In genomic region chr17:40447148-40447644, GRCh38 we compare ENCODE assay signal across 13 cellular contexts. TPM values are rescaled to one million over a fixed set of nuclear protein-coding genes. Genes with fewer than 3 reads are reported as not detected.
DNase-seq lines count a peak whose midpoint lies in the region; ATAC-seq and TF ChIP-seq lines count a peak whose summit lies in the region.
"Had no signal": no experiment of that assay in that cellular context is flagged by ENCODE, and none has a peak within 500 bp of the region (broad histone marks: within the 10 kb centered on the region; RNA-seq: fewer than 3 reads in every experiment).

No MANE protein-coding gene starts in this region.

- ATAC-seq in activated T-helper 17 cell treated with anti-CD3 and anti-CD28 coated beads, Interleukin-2, amount 50 U/mL, for 72 hours (replicated peaks) = no peak
- ATAC-seq in mucosa of descending colon (peak; percentile 2), esophagus mucosa (no peak)

- intact Hi-C loops in esophagus muscularis mucosa (cut with DNase I) = no loop called here
- intact Hi-C loops in mucosa of descending colon (cut with DNase I, micrococcal nuclease) = loop anchor here in 1 of 2 donors (10.0 kb wide), 1 partner anchor 88 kb away; no protein-coding TSS in a partner anchor

- peaks cover 21% of the 10 kb centered on the region for H3K36me3 Mint-ChIP-seq in activated T-helper 17 cell treated with anti-CD3 and anti-CD28 coated beads, Interleukin-2, amount 50 U/mL, for 72 hours (ENCODE audit: low read depth)

- H3K4me1 ChIP-seq in esophagus muscularis mucosa (peaks cover 72 to 88% (median 83%) of the 10 kb centered on the region in 4 donors), mucosa of descending colon (ENCODE audit: low read depth) (peaks cover 62% of the 10 kb centered on the region), tibial nerve (peaks cover 0 to 83% (median 74%) of the 10 kb centered on the region in 4 donors)

- TF ChIP-seq POLR2A in esophagus muscularis mucosa (IDR thresholded peaks at IDR 0.05; ENCODE audit: low read depth) (no peak), tibial nerve (IDR thresholded peaks at IDR 0.05) (peak in 1 of 2 donors; percentile 21)

- no peaks in the 10 kb centered on the region for H3K9me3 ChIP-seq in esophagus muscularis mucosa
- H3K9me3 ChIP-seq in mucosa of descending colon = no peaks in the 10 kb centered on the region
- no peaks in the 10 kb centered on the region for H3K9me3 ChIP-seq in tibial nerve

- no peak for DNase-seq in esophagus muscularis mucosa (ENCODE audit: extremely low spot score)
- peak in 2 of 3 donors; percentile 40 to 59 for DNase-seq in mucosa of descending colon
- peak in 1 of 2 donors; percentile 41 for DNase-seq in tibial nerve (ENCODE audit: low spot score in 2 of 2)
- no peak for DNase-seq in stimulated activated CD4-positive, alpha-beta T cell treated with anti-CD3 and anti-CD28 coated beads, Interleukin-4, amount 100 ng/mL, for 24 hours
- DNase-seq in NCI-H2081 treated with DMSO at 0.1 percent for 48 hours (lab: John Stamatoyannopoulos, UW) = no peak
- DNase-seq: activated CD8-positive, alpha-beta memory T cell treated with anti-CD3 and anti-CD28 coated beads for 24 hours; anterior cingulate cortex; DMS79; glutamatergic neuron; NCI-H1417 treated with DMSO at 0.1 percent for 48 hours had no signal

- 23% methylated on average over 7 of the region's 8 CpGs for WGBS in esophagus muscularis mucosa
- 34 to 39% methylated on average over 8 of the region's 8 CpGs for WGBS in tibial nerve, 2 donors

- H3K27me3 Mint-ChIP-seq in activated T-helper 17 cell treated with anti-CD3 and anti-CD28 coated beads, Interleukin-2, amount 50 U/mL, for 72 hours = no peaks in the 10 kb centered on the region

- no peaks in the 10 kb centered on the region for H3K9me3 Mint-ChIP-seq in activated T-helper 17 cell treated with anti-CD3 and anti-CD28 coated beads, Interleukin-2, amount 50 U/mL, for 72 hours

- H3K27ac Mint-ChIP-seq in activated T-helper 17 cell treated with anti-CD3 and anti-CD28 coated beads, Interleukin-2, amount 50 U/mL, for 72 hours = no peak overlapping the region

- H3K27ac ChIP-seq in esophagus muscularis mucosa (replicated peaks in 1 of 4) (peak overlapping the region; percentile 88 to 98 (median 93)), tibial nerve (peak overlapping the region; percentile 70 to 95 (median 84))

- peaks cover 0 to 4% (median 3%) of the 10 kb centered on the region in 4 donors for H3K36me3 ChIP-seq in esophagus muscularis mucosa
- H3K36me3 ChIP-seq in mucosa of descending colon (ENCODE audit: low read depth) = no peaks in the 10 kb centered on the region
- no peaks in the 10 kb centered on the region for H3K36me3 ChIP-seq in tibial nerve

- TF ChIP-seq EP300 in esophagus muscularis mucosa (IDR thresholded peaks at IDR 0.05) = peak; percentile 78
- TF ChIP-seq EP300 in tibial nerve (IDR thresholded peaks at IDR 0.05) = peak; percentile 55 to 74

- H3K4me3 ChIP-seq in esophagus muscularis mucosa (peak overlapping the region; percentile 66 to 88 (median 81)), mucosa of descending colon (no peak overlapping the region), tibial nerve (peak overlapping the region; percentile 7 to 84 (median 52))

- no peak for TF ChIP-seq CTCF in esophagus muscularis mucosa (IDR thresholded peaks at IDR 0.05)
- no peak for TF ChIP-seq CTCF in mucosa of descending colon (IDR thresholded peaks at IDR 0.05)
- TF ChIP-seq CTCF in tibial nerve (IDR thresholded peaks at IDR 0.05) = no peak

- H3K4me3 Mint-ChIP-seq in activated T-helper 17 cell treated with anti-CD3 and anti-CD28 coated beads, Interleukin-2, amount 50 U/mL, for 72 hours = peak overlapping the region; percentile 50

- H3K27me3 ChIP-seq in esophagus muscularis mucosa = no peaks in the 10 kb centered on the region
- no peaks in the 10 kb centered on the region for H3K27me3 ChIP-seq in tibial nerve

- peaks cover 23% of the 10 kb centered on the region for H3K4me1 Mint-ChIP-seq in activated T-helper 17 cell treated with anti-CD3 and anti-CD28 coated beads, Interleukin-2, amount 50 U/mL, for 72 hours

RNA-seq across cellular contexts. Expression of gene IGFBP4, which starts 3.9 kb away (rescaled TPM):
- 10 to 100 TPM in 1 of 2 donors, 1 to 10 TPM in 1; 5.3 to 33.8 TPM for total RNA-seq in activated T-helper 17 cell treated with anti-CD3 and anti-CD28 coated beads, Interleukin-2, amount 50 U/mL, for 72 hours
- total RNA-seq in esophagus muscularis mucosa (100 to 1,000 TPM; 258 to 444 (median 268) TPM), mucosa of descending colon (100 to 1,000 TPM; 215 to 459 (median 244) TPM), tibial nerve (1,000 to 10,000 TPM in 1 of 4 donors, 100 to 1,000 TPM in 3; 675 to 1,301 (median 748) TPM), esophagus mucosa (72.1 TPM)

RNA-seq across cellular contexts. Expression of gene TOP2A, which starts 29.5 kb away (rescaled TPM):
- total RNA-seq in activated T-helper 17 cell treated with anti-CD3 and anti-CD28 coated beads, Interleukin-2, amount 50 U/mL, for 72 hours = 100 to 1,000 TPM; 230 to 257 TPM
- total RNA-seq in esophagus muscularis mucosa = 1 to 10 TPM in 1 of 4 donors, under 1 TPM in 3; under 0.01 to 1.4 (median 0.30) TPM
- 10 to 100 TPM in 2 of 3 donors, 1 to 10 TPM in 1; 6.9 to 50.1 (median 11.4) TPM for total RNA-seq in mucosa of descending colon
- 1 to 10 TPM in 3 of 4 donors, under 1 TPM in 1; 0.21 to 7.1 (median 2.6) TPM for total RNA-seq in tibial nerve
- total RNA-seq in esophagus mucosa = 56.1 TPM

RNA-seq across cellular contexts. Expression of gene TNS4, which starts 54.2 kb away (rescaled TPM):
- 10 to 100 TPM in 1 of 2 donors, 1 to 10 TPM in 1; 8.8 to 19.8 TPM for total RNA-seq in activated T-helper 17 cell treated with anti-CD3 and anti-CD28 coated beads, Interleukin-2, amount 50 U/mL, for 72 hours
- total RNA-seq in esophagus muscularis mucosa = not detected
- 10 to 100 TPM in 1 of 3 donors, 1 to 10 TPM in 2; 3.0 to 13.1 (median 3.3) TPM for total RNA-seq in mucosa of descending colon
- under 1 TPM in 1 of 4 donors, not detected in 3; 0.30 TPM for total RNA-seq in tibial nerve
- 52.1 TPM for total RNA-seq in esophagus mucosa
- total RNA-seq: subcutaneous adipose tissue had no signal

Comparison
In these comparisons a context has a peak if more than half of its experiments do, and no peak if none do; other contexts are left out.
1. DNase-seq: peak in mucosa of descending colon (2 of 3); none in esophagus muscularis mucosa (single experiment), stimulated activated CD4-positive, alpha-beta T cell treated with anti-CD3 and anti-CD28 coated beads, Interleukin-4, amount 100 ng/mL, for 24 hours (single experiment) and NCI-H2081 treated with DMSO at 0.1 percent for 48 hours (single experiment).